In genomic region chr9:129250786-129251185, GRCh38 we compare ENCODE assay signal across 24 cellular contexts.
A peak's percentile ranks its signal among the peaks of the same experiment; 100 is the strongest.
DNase-seq lines count a peak whose midpoint lies in the region; ATAC-seq, FAIRE-seq and TF ChIP-seq lines count a peak whose summit lies in the region.
"Had no signal": no experiment of that assay in that cellular context is flagged by ENCODE, and none has a peak within 500 bp of the region (broad histone marks: within the 10 kb centered on the region; RNA-seq: fewer than 3 reads in every experiment).

No MANE protein-coding gene starts in this region.

- peaks cover 8% of the 10 kb centered on the region for H3K27me3 Mint-ChIP-seq in astrocyte (ENCODE audit: low read depth, unreplicated experiment)
- H3K27me3 Mint-ChIP-seq in CD4-positive, alpha-beta T cell = no peaks in the 10 kb centered on the region
- H3K27me3 Mint-ChIP-seq: stimulated activated naive CD8-positive, alpha-beta T cell treated with anti-CD3 and anti-CD28 coated beads, Interleukin-15, Interleukin-2, amounts not matched to agents 100 ng/mL and 50 ng/mL, for 24 hours had no signal

- no peak for TF ChIP-seq CTCF in astrocyte (IDR thresholded peaks at IDR 0.05; ENCODE audit: insufficient read depth, low read depth, low read length)
- TF ChIP-seq CTCF in fibroblast of villous mesenchyme (IDR thresholded peaks at IDR 0.05; ENCODE audit: insufficient read depth, low read depth, low read length) = no peak
- TF ChIP-seq CTCF in CD4-positive, alpha-beta T cell (IDR thresholded peaks at IDR 0.05) = no peak

- CTCF ChIA-PET in CD4-positive, alpha-beta T cell (lab: Charles Lee) = interaction anchor here (1.5 kb wide), 1 partner anchor 112 kb away, joined by 4 read pairs; no protein-coding TSS in a partner anchor

- no peaks in the 10 kb centered on the region for H3K79me2 ChIP-seq in astrocyte (ENCODE audit: insufficient read depth, low read length)

- H3K4me3 ChIP-seq in astrocyte (ENCODE audit: insufficient read depth, low read depth, low read length) = no peak overlapping the region
- H3K4me3 ChIP-seq in fibroblast of villous mesenchyme (ENCODE audit: low read depth, low read length) = no peak overlapping the region
- H3K4me3 ChIP-seq: BLaER1, ovary, SJSA1 had no signal

- no peak for ATAC-seq in CD4-positive, alpha-beta T cell (ENCODE audit: poor library complexity)
- ATAC-seq: activated CD8-positive, alpha-beta T cell treated with anti-CD3 and anti-CD28 coated beads, Interleukin-2, amount 10 ng/mL, durations not matched to agents 7 days and 5 days; natural killer cell treated with Interleukin-12 subunit alpha and Interleukin-12 subunit beta and Interleukin-15 and Interleukin-18, amount 100 ng/mL, for 72 hours; Panc1; right cardiac atrium had no signal

- no peaks in the 10 kb centered on the region for H3K27me3 ChIP-seq in astrocyte (ENCODE audit: insufficient read depth, low read length)
- no peaks in the 10 kb centered on the region for H3K27me3 ChIP-seq in CD4-positive, alpha-beta T cell (ENCODE audit: control insufficient read depth, insufficient read depth, low read length)
- H3K27me3 ChIP-seq: BLaER1, ovary, SJSA1 had no signal

- no peaks in the 10 kb centered on the region for H3K36me3 ChIP-seq in astrocyte (ENCODE audit: insufficient read depth, low read length)
- H3K36me3 ChIP-seq: BLaER1, ovary, SJSA1 had no signal

- no peaks in the 10 kb centered on the region for H3K9me3 ChIP-seq in astrocyte (ENCODE audit: insufficient read depth, low read depth, low read length)
- no peaks in the 10 kb centered on the region for H3K9me3 ChIP-seq in CD4-positive, alpha-beta T cell (ENCODE audit: control insufficient read depth, low read length)
- H3K9me3 ChIP-seq: BLaER1, ovary, SJSA1 had no signal

- intact Hi-C loops in CD4-positive, alpha-beta T cell (cut with DNase I, micrococcal nuclease) = no loop called here

- no peak overlapping the region for H2AFZ ChIP-seq in astrocyte (ENCODE audit: low read depth, low read length)

- H3K4me3 Mint-ChIP-seq in astrocyte (ENCODE audit: unreplicated experiment) = no peak overlapping the region
- H3K4me3 Mint-ChIP-seq in CD4-positive, alpha-beta T cell = no peak overlapping the region
- H3K4me3 Mint-ChIP-seq: activated CD8-positive, alpha-beta T cell treated with anti-CD3 and anti-CD28 coated beads, Interleukin-2, amount 10 ng/mL, durations not matched to agents 7 days and 5 days; mesothelial cell of epicardium; natural killer cell treated with Interleukin-12 subunit alpha and Interleukin-12 subunit beta and Interleukin-15 and Interleukin-18, amount 100 ng/mL, for 72 hours; stimulated activated naive CD8-positive, alpha-beta T cell treated with anti-CD3 and anti-CD28 coated beads, Interleukin-15, Interleukin-2, amounts not matched to agents 100 ng/mL and 50 ng/mL, for 24 hours had no signal

- no peak overlapping the region for H3K9ac ChIP-seq in astrocyte (ENCODE audit: low read length)
- H3K9ac ChIP-seq: BLaER1 had no signal

- no peaks in the 10 kb centered on the region for H4K20me1 ChIP-seq in astrocyte (ENCODE audit: insufficient read depth, low read length)
- H4K20me1 ChIP-seq: BLaER1 had no signal

- H3K9me3 Mint-ChIP-seq in astrocyte (ENCODE audit: unreplicated experiment) = no peaks in the 10 kb centered on the region
- no peaks in the 10 kb centered on the region for H3K9me3 Mint-ChIP-seq in CD4-positive, alpha-beta T cell
- H3K9me3 Mint-ChIP-seq: natural killer cell treated with Interleukin-12 subunit alpha and Interleukin-12 subunit beta and Interleukin-15 and Interleukin-18, amount 100 ng/mL, for 72 hours; stimulated activated naive CD8-positive, alpha-beta T cell treated with anti-CD3 and anti-CD28 coated beads, Interleukin-15, Interleukin-2, amounts not matched to agents 100 ng/mL and 50 ng/mL, for 24 hours had no signal

- DNase-seq in CD1c-positive myeloid dendritic cell (ENCODE audit: extremely low spot score) (peak; percentile 62), LHCN-M2 (ENCODE audit: low read depth) (peak; percentile 35), astrocyte (ENCODE audit: low read depth) (peak; percentile 63), fibroblast of villous mesenchyme (ENCODE audit: low read depth) (peak; percentile 34), NCI-H1092 treated with DMSO at 0.1 percent for 48 hours (lab: John Stamatoyannopoulos, UW) (no peak), mesenteric fat pad (ENCODE audit: low spot score) (no peak), C1 segment of cervical spinal cord (lab: John Stamatoyannopoulos, UW) (no peak)
- DNase-seq in CD4-positive, alpha-beta T cell = no peak
- DNase-seq: activated CD4-positive, CD25-positive, alpha-beta regulatory T cell treated with anti-CD3 and anti-CD28 coated beads, Interleukin-2, amount 50 U/mL, for 72 hours; activated CD8-positive, alpha-beta T cell treated with anti-CD3 and anti-CD28 coated beads, Interleukin-2, amount 10 ng/mL, durations not matched to agents 7 days and 5 days; activated T-cell treated with anti-CD3 and anti-CD28 coated beads for 4 hours; Calu3; central memory CD4-positive, alpha-beta T cell; HCEC 1CT; MM.1S; NCI-H510A treated with DMSO at 0.1 percent for 48 hours; right cardiac atrium had no signal

- H3K4me1 Mint-ChIP-seq in astrocyte (ENCODE audit: low read depth, unreplicated experiment) = peaks cover 1% of the 10 kb centered on the region
- H3K4me1 Mint-ChIP-seq in CD4-positive, alpha-beta T cell (ENCODE audit: low read depth) = peaks cover 7% of the 10 kb centered on the region

- no peak overlapping the region for H3K27ac Mint-ChIP-seq in astrocyte (ENCODE audit: unreplicated experiment)
- no peak overlapping the region for H3K27ac Mint-ChIP-seq in CD4-positive, alpha-beta T cell
- H3K27ac Mint-ChIP-seq: activated CD8-positive, alpha-beta T cell treated with anti-CD3 and anti-CD28 coated beads, Interleukin-2, amount 10 ng/mL, durations not matched to agents 7 days and 5 days; mesothelial cell of epicardium; natural killer cell treated with Interleukin-12 subunit alpha and Interleukin-12 subunit beta and Interleukin-15 and Interleukin-18, amount 100 ng/mL, for 72 hours; stimulated activated naive CD8-positive, alpha-beta T cell treated with anti-CD3 and anti-CD28 coated beads, Interleukin-15, Interleukin-2, amounts not matched to agents 100 ng/mL and 50 ng/mL, for 24 hours had no signal

- POLR2A ChIA-PET in CD4-positive, alpha-beta T cell (lab: Charles Lee) = interaction anchor here (7.4 kb wide), 1 partner anchor 14 kb away, joined by 38 read pairs; no protein-coding TSS in a partner anchor

- H3K27ac ChIP-seq in astrocyte (ENCODE audit: low read depth, low read length) = no peak overlapping the region
- no peak overlapping the region for H3K27ac ChIP-seq in CD4-positive, alpha-beta T cell (ENCODE audit: low read depth, low read length)
- H3K27ac ChIP-seq: BLaER1, ovary, SJSA1 had no signal

- H3K4me2 ChIP-seq in astrocyte (ENCODE audit: low read length) = no peak overlapping the region
- H3K4me2 ChIP-seq: BLaER1 had no signal

- peaks cover 4% of the 10 kb centered on the region for H3K4me1 ChIP-seq in astrocyte (ENCODE audit: insufficient read depth, low read length)

- FAIRE-seq in astrocyte (lab: Jason Lieb, UNC) = no peak

- H3K36me3 Mint-ChIP-seq in astrocyte (ENCODE audit: low read depth, unreplicated experiment) = no peaks in the 10 kb centered on the region
- no peaks in the 10 kb centered on the region for H3K36me3 Mint-ChIP-seq in CD4-positive, alpha-beta T cell (ENCODE audit: low read depth)
- H3K36me3 Mint-ChIP-seq: mesothelial cell of epicardium; natural killer cell treated with Interleukin-12 subunit alpha and Interleukin-12 subunit beta and Interleukin-15 and Interleukin-18, amount 100 ng/mL, for 72 hours had no signal

Comparison
In these comparisons a context has a peak if more than half of its experiments do, and no peak if none do; other contexts are left out.
1. DNase-seq: peak in CD1c-positive myeloid dendritic cell (single experiment), LHCN-M2 (single experiment), astrocyte (single experiment) and fibroblast of villous mesenchyme (single experiment); none in NCI-H1092 treated with DMSO at 0.1 percent for 48 hours (single experiment), CD4-positive, alpha-beta T cell (0 of 10), mesenteric fat pad (single experiment) and C1 segment of cervical spinal cord (0 of 14).